ENCODE assay signal across 8 cellular contexts in genomic region chr6:73580247-73581149, GRCh38. TPM values are rescaled to one million over a fixed set of nuclear protein-coding genes. Genes with fewer than 3 reads are reported as not detected.
DNase-seq lines count a peak whose midpoint lies in the region; ATAC-seq and TF ChIP-seq lines count a peak whose summit lies in the region.

No MANE protein-coding gene starts in this region.

- peak; percentile 19 for TF ChIP-seq CTCF in WI38 (IDR thresholded peaks at IDR 0.05; ENCODE audit: low read depth, low read length)
- TF ChIP-seq CTCF in cardiac fibroblast (IDR thresholded peaks at IDR 0.05; ENCODE audit: low read depth, low read length), result peak; percentile 63
- peak; percentile 60 for TF ChIP-seq CTCF in kidney epithelial cell (IDR thresholded peaks at IDR 0.05; ENCODE audit: insufficient read depth, low read length, poor library complexity, severe bottlenecking)

- H3K4me3 ChIP-seq in WI38 (ENCODE audit: low read depth, low read length), result peak overlapping the region; percentile 54
- H3K4me3 ChIP-seq in cardiac fibroblast (replicated peaks in 1 of 2; ENCODE audit: low read depth in 2 of 2, low read length in 2 of 2), result peak overlapping the region in 1 of 2 donors; percentile 21
- peak overlapping the region; percentile 20 for H3K4me3 ChIP-seq in kidney epithelial cell (ENCODE audit: low read depth, low read length)

- DNase-seq in DMS114 treated with DMSO at 0.1 percent for 48 hours (lab: John Stamatoyannopoulos, UW; ENCODE audit: unreplicated experiment) (peak; percentile 65), HuH-7.5 (ENCODE audit: low spot score) (peak; percentile 71), cardiac fibroblast (ENCODE audit: low read depth in 2 of 2) (peak; percentile 97 to 99), kidney epithelial cell (ENCODE audit: low read depth) (peak; percentile 97), NCI-H1694 treated with DMSO at 0.1 percent for 48 hours (lab: John Stamatoyannopoulos, UW) (no peak)
- DNase-seq in stimulated activated CD4-positive, alpha-beta T cell treated with anti-CD3 and anti-CD28 coated beads, Interleukin-15, amount 100 ng/mL, for 1 hour (ENCODE audit: low read depth in 1 of 2, low spot score in 1 of 2), result peak; percentile 52 to 67

- H3K36me3 ChIP-seq in kidney epithelial cell (ENCODE audit: control insufficient read depth, insufficient read depth, low read length), result no peaks in the 10 kb centered on the region

- peak; percentile 76 for ATAC-seq in GM21529 (IDR thresholded peaks at IDR 0.05; ENCODE audit: unreplicated experiment)

- H3K27me3 ChIP-seq in kidney epithelial cell (ENCODE audit: control insufficient read depth, insufficient read depth, low read length), result no peaks in the 10 kb centered on the region

RNA-seq across cellular contexts. Expression of gene EEF1A1, which starts 59.7 kb away (rescaled TPM):
- total RNA-seq in kidney epithelial cell, result 16,505 and 18,187 TPM in 2 replicates
